1 cellular context compared by ENCODE assay signal in genomic region chr2:8515864-8516533, GRCh38.
TF ChIP-seq lines count a peak whose summit lies in the region.

No MANE protein-coding gene starts in this region.

TF ChIP-seq in GM23338, 12 proteins besides CTCF, POLR2A, EP300 and RAD21 (continued from another document):
- TF ChIP-seq ZNF114 (CRISPR knock-in tag; IDR thresholded peaks at IDR 0.05) (no peak), CREB1 (CRISPR knock-in tag; IDR thresholded peaks at IDR 0.05; ENCODE audit: low read depth) (no peak), EZH2phosphoT487 (IDR thresholded peaks at IDR 0.05; ENCODE audit: unreplicated experiment) (no peak), EZH2 (IDR thresholded peaks at IDR 0.05; ENCODE audit: low read depth, unreplicated experiment) (no peak), REST (IDR thresholded peaks at IDR 0.05; ENCODE audit: unreplicated experiment) (no peak)
